Comparison of ENCODE assay signal across 30 cellular contexts in the genomic region with DNA sequence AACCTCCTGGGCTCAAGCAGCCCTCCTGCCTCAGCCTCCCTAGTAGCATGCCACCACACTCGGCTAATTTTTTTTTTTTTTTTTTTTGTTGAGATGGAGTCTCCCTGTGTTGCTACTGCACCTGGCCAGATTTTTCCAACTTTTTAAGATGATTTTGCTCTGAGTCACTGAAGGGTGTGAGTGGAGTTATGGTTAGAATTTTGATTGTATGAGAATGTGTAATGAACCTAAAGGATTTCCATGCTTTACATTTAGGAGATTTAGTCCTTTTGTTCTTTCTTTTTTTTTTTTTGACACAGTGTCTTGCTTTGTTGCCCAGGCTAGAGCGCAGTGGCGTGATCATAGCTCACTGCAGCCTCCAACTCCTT. TPM values are rescaled to one million over a fixed set of nuclear protein-coding genes. Genes with fewer than 3 reads are reported as not detected.
DNase-seq lines count a peak whose midpoint lies in the region; ATAC-seq, FAIRE-seq and TF ChIP-seq lines count a peak whose summit lies in the region.
"Had no signal": no experiment of that assay in that cellular context is flagged by ENCODE, and none has a peak within 500 bp of the region (broad histone marks: within the 10 kb centered on the region; RNA-seq: fewer than 3 reads in every experiment).

No MANE protein-coding gene starts in this region.

- no peaks in the 10 kb centered on the region for H4K20me1 ChIP-seq in PC-3 (ENCODE audit: low read length)

- no peak overlapping the region for H2AFZ ChIP-seq in PC-3 (ENCODE audit: low read length)

- H3K27ac Mint-ChIP-seq in activated CD4-positive, alpha-beta T cell treated with anti-CD3 and anti-CD28 coated beads, Interleukin-2, amount 10 ng/mL, durations not matched to agents 24 days and 14 days: peak overlapping the region; percentile 29
- H3K27ac Mint-ChIP-seq in activated CD4-positive, alpha-beta T cell treated with anti-CD3 and anti-CD28 coated beads for 36 hours: no peak overlapping the region
- H3K27ac Mint-ChIP-seq: nephron progenitor cell; T-helper 1 cell treated with Interleukin-12 subunit alpha and Interleukin-12 subunit beta and Interleukin-4 antibody, amounts not matched to agents 30 μg/mL and 1 μg/mL, for 36 hours had no signal

- no peak for DNase-seq in activated CD4-positive, alpha-beta T cell treated with anti-CD3 and anti-CD28 coated beads, Interleukin-2, amount 10 ng/mL, durations not matched to agents 24 days and 14 days
- DNase-seq in activated CD4-positive, alpha-beta T cell treated with anti-CD3 and anti-CD28 coated beads for 36 hours: no peak
- DNase-seq in PC-3 (peak; percentile 69), epithelial cell of esophagus (ENCODE audit: low read depth) (peak; percentile 72), urothelium cell line (ENCODE audit: low spot score) (peak; percentile 53), right atrium auricular region (ENCODE audit: low spot score) (no peak)
- DNase-seq: activated CD4-positive, alpha-beta T cell treated with anti-CD3 and anti-CD28 coated beads for 4 hours; activated CD8-positive, alpha-beta memory T cell treated with anti-CD3 and anti-CD28 coated beads for 24 hours; activated gamma-delta T cell; CD4-positive, CD25-positive, alpha-beta regulatory T cell; islet precursor cell; lower lobe of right lung; MG63; mucosa of descending colon; NCI-H1105 treated with DMSO at 0.1 percent for 48 hours; NCI-H2081; NCI-H345; NCI-H774; nephron progenitor cell; pancreas; right cardiac atrium; spleen; transverse colon had no signal

- peaks cover 36% of the 10 kb centered on the region for H3K36me3 ChIP-seq in PC-3 (ENCODE audit: low read depth, low read length)
- H3K36me3 ChIP-seq in right atrium auricular region: peaks cover 47% of the 10 kb centered on the region

- H3K4me1 ChIP-seq in PC-3 (ENCODE audit: insufficient read depth, low read length) (peaks cover 9% of the 10 kb centered on the region), right atrium auricular region (peaks cover 0 to 2% of the 10 kb centered on the region in 2 donors)
- H3K4me1 ChIP-seq: lower lobe of right lung, pancreas, transverse colon had no signal

- H3K4me2 ChIP-seq in PC-3 (ENCODE audit: low read length): peak overlapping the region; percentile 6

- no peak overlapping the region for H3K9ac ChIP-seq in PC-3 (ENCODE audit: low read length)

- no TSS peak for BruUV-seq in PC-3 (replicated peaks; lab: Mats Ljungman, UMichigan)

- H3K4me3 ChIP-seq in PC-3 (ENCODE audit: low read length) (no peak overlapping the region), epithelial cell of esophagus (ENCODE audit: low read length) (no peak overlapping the region), right atrium auricular region (no peak overlapping the region)
- H3K4me3 ChIP-seq: lower lobe of right lung, MG63, mucosa of descending colon, pancreas, SK-N-MC, spleen, transverse colon had no signal

- no peaks in the 10 kb centered on the region for H3K9me3 ChIP-seq in PC-3 (ENCODE audit: low read length)
- H3K9me3 ChIP-seq in right atrium auricular region: no peaks in the 10 kb centered on the region
- H3K9me3 ChIP-seq: lower lobe of right lung, MG63, mucosa of descending colon, pancreas, spleen, transverse colon had no signal

- H3K9me2 ChIP-seq in PC-3 (replicated peaks; ENCODE audit: low read length): no peaks in the 10 kb centered on the region

- no peak for TF ChIP-seq CTCF in PC-3 (conservative IDR thresholded peaks at IDR 0.05; ENCODE audit: low read depth, low read length)
- TF ChIP-seq CTCF in epithelial cell of esophagus (IDR thresholded peaks at IDR 0.05; ENCODE audit: insufficient read depth, low read depth, low read length, missing control alignments): no peak
- TF ChIP-seq CTCF in right atrium auricular region (IDR thresholded peaks at IDR 0.05): no peak

- FAIRE-seq in urothelium cell line (lab: Jason Lieb, UNC): no peak
- FAIRE-seq: GM12891, H1, pancreas had no signal

- H3K27ac ChIP-seq in PC-3 (ENCODE audit: low read length) (no peak overlapping the region), right atrium auricular region (no peak overlapping the region)
- H3K27ac ChIP-seq: 22Rv1, lower lobe of right lung, pancreas, spleen, transverse colon had no signal

- H3K27me3 ChIP-seq in PC-3 (ENCODE audit: low read length) (no peaks in the 10 kb centered on the region), right atrium auricular region (no peaks in the 10 kb centered on the region)
- H3K27me3 ChIP-seq: MG63, pancreas, spleen, transverse colon had no signal

- CTCF ChIA-PET in activated CD4-positive, alpha-beta T cell treated with anti-CD3 and anti-CD28 coated beads for 36 hours (lab: Charles Lee): interaction anchor here (0.6 to 1.7 kb wide), 5 partner anchors 12 to 271 kb away, joined by 3 to 7 read pairs (median 5); a partner anchor contains a TSS
- CTCF ChIA-PET in PC-3 (lab: Charles Lee): interaction anchor here (0.5 to 0.9 kb wide), 2 partner anchors 126 to 258 kb away, joined by 3 read pairs; a partner anchor contains a TSS

- H3K36me3 Mint-ChIP-seq in activated CD4-positive, alpha-beta T cell treated with anti-CD3 and anti-CD28 coated beads, Interleukin-2, amount 10 ng/mL, durations not matched to agents 24 days and 14 days (ENCODE audit: low read depth): peaks cover 56% of the 10 kb centered on the region
- peaks cover 64% of the 10 kb centered on the region for H3K36me3 Mint-ChIP-seq in activated CD4-positive, alpha-beta T cell treated with anti-CD3 and anti-CD28 coated beads for 36 hours (ENCODE audit: low read depth)

- no peak for ATAC-seq in activated CD4-positive, alpha-beta T cell treated with anti-CD3 and anti-CD28 coated beads for 36 hours
- peak; percentile 78 for ATAC-seq in PC-3
- ATAC-seq in HG02678 (IDR thresholded peaks at IDR 0.05; ENCODE audit: unreplicated experiment): no peak
- no peak for ATAC-seq in GM21515 (IDR thresholded peaks at IDR 0.05; ENCODE audit: unreplicated experiment)
- ATAC-seq: lower lobe of right lung, mucosa of descending colon, pancreas, right cardiac atrium had no signal

- POLR2A ChIA-PET in activated CD4-positive, alpha-beta T cell treated with anti-CD3 and anti-CD28 coated beads for 36 hours (lab: Charles Lee): interaction anchor here (1.0 kb wide), 1 partner anchor 12 kb away, joined by 3 read pairs; a partner anchor contains a TSS
- POLR2A ChIA-PET in PC-3 (lab: Charles Lee; ENCODE audit: unreplicated experiment): interaction anchor here (0.7 kb wide), 1 partner anchor 31 kb away, joined by 3 read pairs; no protein-coding TSS in a partner anchor

- no peak overlapping the region for H3K4me3 Mint-ChIP-seq in activated CD4-positive, alpha-beta T cell treated with anti-CD3 and anti-CD28 coated beads, Interleukin-2, amount 10 ng/mL, durations not matched to agents 24 days and 14 days
- H3K4me3 Mint-ChIP-seq in activated CD4-positive, alpha-beta T cell treated with anti-CD3 and anti-CD28 coated beads for 36 hours: no peak overlapping the region
- H3K4me3 Mint-ChIP-seq: nephron progenitor cell; T-helper 1 cell treated with Interleukin-12 subunit alpha and Interleukin-12 subunit beta and Interleukin-4 antibody, amounts not matched to agents 30 μg/mL and 1 μg/mL, for 36 hours had no signal

- intact Hi-C loops in activated CD4-positive, alpha-beta T cell treated with anti-CD3 and anti-CD28 coated beads, Interleukin-2, amount 10 ng/mL, durations not matched to agents 24 days and 14 days (cut with micrococcal nuclease): no loop called here
- intact Hi-C loops in activated CD4-positive, alpha-beta T cell treated with anti-CD3 and anti-CD28 coated beads for 36 hours (cut with DNase I, micrococcal nuclease): no loop called here
- intact Hi-C loops in PC-3 (cut with micrococcal nuclease): no loop called here

- no peaks in the 10 kb centered on the region for H3K9me3 Mint-ChIP-seq in activated CD4-positive, alpha-beta T cell treated with anti-CD3 and anti-CD28 coated beads, Interleukin-2, amount 10 ng/mL, durations not matched to agents 24 days and 14 days
- H3K9me3 Mint-ChIP-seq in activated CD4-positive, alpha-beta T cell treated with anti-CD3 and anti-CD28 coated beads for 36 hours (ENCODE audit: low read depth): no peaks in the 10 kb centered on the region
- H3K9me3 Mint-ChIP-seq: CD4-positive, CD25-positive, alpha-beta regulatory T cell; nephron progenitor cell; T-helper 1 cell treated with Interleukin-12 subunit alpha and Interleukin-12 subunit beta and Interleukin-4 antibody, amounts not matched to agents 30 μg/mL and 1 μg/mL, for 36 hours had no signal

- H3K79me2 ChIP-seq in PC-3 (ENCODE audit: low read length): peaks cover 36% of the 10 kb centered on the region

- H3K4me1 Mint-ChIP-seq in activated CD4-positive, alpha-beta T cell treated with anti-CD3 and anti-CD28 coated beads, Interleukin-2, amount 10 ng/mL, durations not matched to agents 24 days and 14 days: peaks cover 16% of the 10 kb centered on the region
- H3K4me1 Mint-ChIP-seq in activated CD4-positive, alpha-beta T cell treated with anti-CD3 and anti-CD28 coated beads for 36 hours: peaks cover 32% of the 10 kb centered on the region

- no peaks in the 10 kb centered on the region for H3K27me3 Mint-ChIP-seq in activated CD4-positive, alpha-beta T cell treated with anti-CD3 and anti-CD28 coated beads, Interleukin-2, amount 10 ng/mL, durations not matched to agents 24 days and 14 days
- no peaks in the 10 kb centered on the region for H3K27me3 Mint-ChIP-seq in activated CD4-positive, alpha-beta T cell treated with anti-CD3 and anti-CD28 coated beads for 36 hours
- H3K27me3 Mint-ChIP-seq: CD4-positive, CD25-positive, alpha-beta regulatory T cell had no signal

- H3F3A ChIP-seq in PC-3 (ENCODE audit: low read length, unreplicated experiment): no peaks in the 10 kb centered on the region

RNA-seq across cellular contexts. Expression of a gene that starts 12.3 kb away (rescaled TPM):
- 141 and 150 TPM in 2 replicates for total RNA-seq in activated CD4-positive, alpha-beta T cell treated with anti-CD3 and anti-CD28 coated beads, Interleukin-2, amount 10 ng/mL, durations not matched to agents 24 days and 14 days
- total RNA-seq in activated CD4-positive, alpha-beta T cell treated with anti-CD3 and anti-CD28 coated beads for 36 hours: 100 to 1,000 TPM; 224 to 240 TPM
- total RNA-seq in PC-3 (2014; rRNA removed): 146 and 158 TPM in 2 replicates
- total RNA-seq in right atrium auricular region: 100 to 1,000 TPM; 108 to 130 TPM

RNA-seq across cellular contexts. Expression of a gene that starts 23.3 kb away (rescaled TPM):
- 3.8 and 4.1 TPM in 2 replicates for total RNA-seq in activated CD4-positive, alpha-beta T cell treated with anti-CD3 and anti-CD28 coated beads, Interleukin-2, amount 10 ng/mL, durations not matched to agents 24 days and 14 days
- total RNA-seq in activated CD4-positive, alpha-beta T cell treated with anti-CD3 and anti-CD28 coated beads for 36 hours: 1 to 10 TPM; 1.9 to 2.0 TPM
- total RNA-seq in PC-3 (2014; rRNA removed) (3.6 and 6.4 TPM in 2 replicates), right atrium auricular region (10 to 100 TPM; 20.2 to 23.7 TPM)

RNA-seq across cellular contexts. Expression of a gene that starts 56.9 kb away (rescaled TPM):
- total RNA-seq in activated CD4-positive, alpha-beta T cell treated with anti-CD3 and anti-CD28 coated beads, Interleukin-2, amount 10 ng/mL, durations not matched to agents 24 days and 14 days: 4.5 and 5.0 TPM in 2 replicates
- total RNA-seq in activated CD4-positive, alpha-beta T cell treated with anti-CD3 and anti-CD28 coated beads for 36 hours: 10 to 100 TPM; 17.6 to 18.4 TPM
- total RNA-seq in PC-3 (2014; rRNA removed): 33.8 and 34.5 TPM in 2 replicates
- 1 to 10 TPM; 2.2 to 2.4 TPM for total RNA-seq in right atrium auricular region

Comparison
In these comparisons a context has a peak if more than half of its experiments do, and no peak if none do; other contexts are left out.
1. DNase-seq: peak in PC-3 (single experiment), epithelial cell of esophagus (single experiment) and urothelium cell line (single experiment); none in activated CD4-positive, alpha-beta T cell treated with anti-CD3 and anti-CD28 coated beads, Interleukin-2, amount 10 ng/mL, durations not matched to agents 24 days and 14 days (single experiment), activated CD4-positive, alpha-beta T cell treated with anti-CD3 and anti-CD28 coated beads for 36 hours (single experiment) and right atrium auricular region (single experiment).